15 cellular contexts compared by ENCODE assay signal in genomic region chr6:37618916-37619605, GRCh38.
DNase-seq lines count a peak whose midpoint lies in the region; ATAC-seq and TF ChIP-seq lines count a peak whose summit lies in the region.
"Had no signal": no experiment of that assay in that cellular context is flagged by ENCODE, and none has a peak within 500 bp of the region (broad histone marks: within the 10 kb centered on the region; RNA-seq: fewer than 3 reads in every experiment).

No MANE protein-coding gene starts in this region.

- DNase-seq in CD4-positive, alpha-beta T cell: no peak
- DNase-seq in HFFc6 (no peak), T-helper 17 cell (no peak), neural progenitor cell (ENCODE audit: low spot score) (peak; percentile 39), testis (no peak), PC-3 (no peak), SW 1271 (lab: John Stamatoyannopoulos, UW) (no peak)
- DNase-seq: activated naive CD4-positive, alpha-beta T cell treated with Interleukin-2 at 50 U/mL for 16 hours; CD4-positive, alpha-beta memory T cell; head of caudate nucleus; NCI-H2081; Right ventricle myocardium superior; T1000 had no signal

- H3K79me2 ChIP-seq in neural progenitor cell (ENCODE audit: low read depth) (no peaks in the 10 kb centered on the region), PC-3 (ENCODE audit: low read length) (no peaks in the 10 kb centered on the region)

- no peak overlapping the region for H3K27ac Mint-ChIP-seq in CD4-positive, alpha-beta T cell
- H3K27ac Mint-ChIP-seq in HFFc6: peak overlapping the region; percentile 40; the same call in 1 of the 2 replicates
- peak overlapping the region; percentile 47 for H3K27ac Mint-ChIP-seq in T-helper 17 cell
- H3K27ac Mint-ChIP-seq in neural progenitor cell: peak overlapping the region; percentile 30

- H4K20me1 ChIP-seq in neural progenitor cell (ENCODE audit: low read depth): no peaks in the 10 kb centered on the region
- H4K20me1 ChIP-seq in PC-3 (ENCODE audit: low read length): no peaks in the 10 kb centered on the region

- H3K27me3 ChIP-seq in CD4-positive, alpha-beta T cell (ENCODE audit: control insufficient read depth, insufficient read depth, low read length): no peaks in the 10 kb centered on the region
- H3K27me3 ChIP-seq in neural progenitor cell (no peaks in the 10 kb centered on the region), testis (no peaks in the 10 kb centered on the region), PC-3 (ENCODE audit: low read length) (0 out of 2 replicates have a peak, but pooled peaks cover 4% of the 10 kb centered on the region)

- H2AFZ ChIP-seq in neural progenitor cell (replicated peaks) (peak overlapping the region; percentile 13), PC-3 (ENCODE audit: low read length) (no peak overlapping the region)

- no peaks in the 10 kb centered on the region for H3K9me2 ChIP-seq in PC-3 (replicated peaks; ENCODE audit: low read length)

- no TSS peak for BruUV-seq in PC-3 (replicated peaks; lab: Mats Ljungman, UMichigan)

- no peak for TF ChIP-seq POLR2A in testis (IDR thresholded peaks at IDR 0.05)

- CTCF ChIA-PET in CD4-positive, alpha-beta T cell (lab: Charles Lee): no interaction called here
- CTCF ChIA-PET in PC-3 (lab: Charles Lee): no interaction called here

- TF ChIP-seq CTCF in CD4-positive, alpha-beta T cell (IDR thresholded peaks at IDR 0.05): no peak
- TF ChIP-seq CTCF in HFFc6 (IDR thresholded peaks at IDR 0.05) (no peak), neural progenitor cell (IDR thresholded peaks at IDR 0.05) (no peak), testis (IDR thresholded peaks at IDR 0.05) (no peak), PC-3 (conservative IDR thresholded peaks at IDR 0.05; ENCODE audit: low read depth, low read length) (no peak)

- H3K4me1 ChIP-seq in neural progenitor cell (peaks cover 27% of the 10 kb centered on the region), testis (no peaks in the 10 kb centered on the region), PC-3 (ENCODE audit: insufficient read depth, low read length) (peaks cover 6% of the 10 kb centered on the region)

- H3F3A ChIP-seq in neural progenitor cell (ENCODE audit: low read depth) (no peaks in the 10 kb centered on the region), PC-3 (ENCODE audit: low read length, unreplicated experiment) (no peaks in the 10 kb centered on the region)

- H3K27ac ChIP-seq in CD4-positive, alpha-beta T cell (ENCODE audit: low read depth, low read length): no peak overlapping the region
- H3K27ac ChIP-seq in neural progenitor cell (peak overlapping the region; percentile 86), testis (no peak overlapping the region), PC-3 (ENCODE audit: low read length) (no peak overlapping the region)
- H3K27ac ChIP-seq: esophagus muscularis mucosa had no signal

- POLR2A ChIA-PET in CD4-positive, alpha-beta T cell (lab: Charles Lee): no interaction called here
- POLR2A ChIA-PET in PC-3 (lab: Charles Lee; ENCODE audit: unreplicated experiment): no interaction called here

- intact Hi-C loops in CD4-positive, alpha-beta T cell (cut with DNase I, micrococcal nuclease): no loop called here
- intact Hi-C loops in testis (cut with DNase I; ENCODE audit: low total_unique reads): no loop called here
- intact Hi-C loops in PC-3 (cut with micrococcal nuclease): no loop called here

- H3K36me3 ChIP-seq in neural progenitor cell (no peaks in the 10 kb centered on the region), testis (ENCODE audit: low read depth, missing control alignments) (no peaks in the 10 kb centered on the region), PC-3 (ENCODE audit: low read depth, low read length) (no peaks in the 10 kb centered on the region)
- H3K36me3 ChIP-seq: esophagus muscularis mucosa had no signal

- no peak overlapping the region for H3K4me3 Mint-ChIP-seq in CD4-positive, alpha-beta T cell
- no peak overlapping the region for H3K4me3 Mint-ChIP-seq in HFFc6
- H3K4me3 Mint-ChIP-seq in T-helper 17 cell: peak overlapping the region; percentile 28
- H3K4me3 Mint-ChIP-seq in neural progenitor cell: no peak overlapping the region

- H3K4me2 ChIP-seq in neural progenitor cell: peak overlapping the region; percentile 52
- H3K4me2 ChIP-seq in PC-3 (ENCODE audit: low read length): no peak overlapping the region

- H3K9ac ChIP-seq in neural progenitor cell (no peak overlapping the region), PC-3 (ENCODE audit: low read length) (no peak overlapping the region)

- peaks cover 56% of the 10 kb centered on the region for H3K4me1 Mint-ChIP-seq in CD4-positive, alpha-beta T cell (ENCODE audit: low read depth)
- H3K4me1 Mint-ChIP-seq in HFFc6 (ENCODE audit: low read depth): peaks cover 70% of the 10 kb centered on the region
- H3K4me1 Mint-ChIP-seq in T-helper 17 cell: peaks cover 34% of the 10 kb centered on the region
- peaks cover 16% of the 10 kb centered on the region for H3K4me1 Mint-ChIP-seq in neural progenitor cell

- peak; percentile 29 for ATAC-seq in CD4-positive, alpha-beta T cell (ENCODE audit: poor library complexity)
- ATAC-seq in T-helper 17 cell (no peak), PC-3 (no peak), HG02981 (IDR thresholded peaks at IDR 0.05; ENCODE audit: unreplicated experiment) (no peak)

- H3K4me3 ChIP-seq in neural progenitor cell (no peak overlapping the region), testis (no peak overlapping the region), PC-3 (ENCODE audit: low read length) (no peak overlapping the region)
- H3K4me3 ChIP-seq: esophagus muscularis mucosa had no signal

- WGBS in testis, 2 donors: 60 to 64% methylated on average over 9 to 12 of the region's 12 CpGs

- H3K36me3 Mint-ChIP-seq in CD4-positive, alpha-beta T cell (ENCODE audit: low read depth): no peaks in the 10 kb centered on the region
- H3K36me3 Mint-ChIP-seq in HFFc6 (ENCODE audit: low read depth) (no peaks in the 10 kb centered on the region), T-helper 17 cell (ENCODE audit: low read depth) (no peaks in the 10 kb centered on the region), neural progenitor cell (no peaks in the 10 kb centered on the region)
- H3K36me3 Mint-ChIP-seq: CD4-positive, alpha-beta memory T cell had no signal

- H3K27me3 Mint-ChIP-seq in CD4-positive, alpha-beta T cell: peaks cover 4% of the 10 kb centered on the region
- no peaks in the 10 kb centered on the region; the same call in none of the 2 replicates for H3K27me3 Mint-ChIP-seq in HFFc6 (ENCODE audit: insufficient read depth)
- H3K27me3 Mint-ChIP-seq in T-helper 17 cell: peaks cover 18% of the 10 kb centered on the region
- H3K27me3 Mint-ChIP-seq in neural progenitor cell (ENCODE audit: insufficient read depth, low read depth): peaks cover 11% of the 10 kb centered on the region

- H3K9me3 ChIP-seq in CD4-positive, alpha-beta T cell (ENCODE audit: control insufficient read depth, low read length): no peaks in the 10 kb centered on the region
- H3K9me3 ChIP-seq in T-helper 17 cell (ENCODE audit: control insufficient read depth, low read length, poor library complexity, severe bottlenecking): no peaks in the 10 kb centered on the region
- H3K9me3 ChIP-seq in neural progenitor cell (ENCODE audit: low read depth): no peaks in the 10 kb centered on the region
- H3K9me3 ChIP-seq in testis: no peaks in the 10 kb centered on the region
- H3K9me3 ChIP-seq in PC-3 (ENCODE audit: low read length): no peaks in the 10 kb centered on the region
- H3K9me3 ChIP-seq: esophagus muscularis mucosa had no signal

- no peaks in the 10 kb centered on the region for H3K9me3 Mint-ChIP-seq in CD4-positive, alpha-beta T cell
- no peaks in the 10 kb centered on the region for H3K9me3 Mint-ChIP-seq in HFFc6
- no peaks in the 10 kb centered on the region for H3K9me3 Mint-ChIP-seq in neural progenitor cell
- H3K9me3 Mint-ChIP-seq: CD4-positive, alpha-beta memory T cell had no signal
